Comparison of ENCODE assay signal across 10 cellular contexts in the genomic region with DNA sequence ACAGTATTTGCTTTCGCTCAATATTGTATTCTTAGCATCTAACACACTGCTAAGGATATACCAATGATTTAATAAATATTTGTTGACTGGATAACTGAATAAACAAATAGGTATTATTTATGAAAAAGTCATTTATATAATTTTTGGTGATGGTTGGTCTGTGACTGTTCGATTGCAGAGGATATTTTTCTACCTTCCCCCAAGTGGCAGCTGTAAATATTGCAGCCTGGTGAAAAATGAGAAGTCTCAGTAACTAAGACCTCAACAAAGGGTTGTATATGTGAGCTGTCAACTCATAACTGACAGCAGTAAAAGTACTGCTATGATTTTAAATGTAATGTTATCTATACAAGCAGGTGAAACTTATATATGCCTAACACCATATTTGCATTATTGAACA. TPM values are rescaled to one million over a fixed set of nuclear protein-coding genes. Genes with fewer than 3 reads are reported as not detected.
DNase-seq lines count a peak whose midpoint lies in the region; ATAC-seq and TF ChIP-seq lines count a peak whose summit lies in the region.
"Had no signal": no experiment of that assay in that cellular context is flagged by ENCODE, and none has a peak within 500 bp of the region (broad histone marks: within the 10 kb centered on the region; RNA-seq: fewer than 3 reads in every experiment).

No MANE protein-coding gene starts in this region.

- H3K9me3 ChIP-seq in spleen: no peaks in the 10 kb centered on the region

- H3K27ac ChIP-seq in spleen: no peak overlapping the region

- TF ChIP-seq CTCF in spleen (IDR thresholded peaks at IDR 0.05 in 8 of 11, conservative IDR thresholded peaks at IDR 0.05 in 3 of 11): peak in 6 of 11 experiments; percentile 13 to 36 (median 20)

- H3K27me3 ChIP-seq in spleen (replicated peaks in 1 of 7): peaks cover 0 to under 1% (median 0%) of the 10 kb centered on the region in 7 donors

- ATAC-seq in esophagus mucosa: no peak
- ATAC-seq: CD8-positive, alpha-beta T cell; naive thymus-derived CD4-positive, alpha-beta T cell had no signal

- no peaks in the 10 kb centered on the region for H3K36me3 ChIP-seq in spleen

- DNase-seq in NCI-H82 (lab: John Stamatoyannopoulos, UW): peak; percentile 24
- no peak for DNase-seq in NCI-H82 treated with DMSO at 0.1 percent for 48 hours (lab: John Stamatoyannopoulos, UW; ENCODE audit: unreplicated experiment)
- peak; percentile 0 for DNase-seq in HuH-7.5 (ENCODE audit: low spot score)
- DNase-seq in dermis blood vessel endothelial cell: peak; percentile 6
- DNase-seq in spleen: no peak
- DNase-seq in NCI-H774 (lab: John Stamatoyannopoulos, UW): no peak
- DNase-seq in GOT3 (lab: John Stamatoyannopoulos, UW): no peak
- DNase-seq: CD8-positive, alpha-beta T cell; naive thymus-derived CD4-positive, alpha-beta T cell had no signal

- 51 to 63% (median 51%) methylated on average over 2 of the region's 2 CpGs for WGBS in spleen, 5 donors

- H3K4me3 ChIP-seq in spleen: no peak overlapping the region

- intact Hi-C loops in spleen (cut with DNase I; ENCODE audit: low total_unique reads): no loop called here

- no peaks in the 10 kb centered on the region for H3K4me1 ChIP-seq in spleen

- no peak for TF ChIP-seq POLR2A in spleen (IDR thresholded peaks at IDR 0.05)

RNA-seq across cellular contexts. Expression of a gene that starts 36.0 kb away (rescaled TPM):
- total RNA-seq in dermis blood vessel endothelial cell (not detected in 2 replicates), spleen (not detected), esophagus mucosa (not detected)
- not detected for polyA plus RNA-seq in spleen
- total RNA-seq: CD8-positive, alpha-beta T cell; naive thymus-derived CD4-positive, alpha-beta T cell had no signal
- polyA plus RNA-seq: naive thymus-derived CD4-positive, alpha-beta T cell had no signal

Comparison
In these comparisons a context has a peak if more than half of its experiments do, and no peak if none do; other contexts are left out.
1. DNase-seq: peak in NCI-H82 (single experiment), HuH-7.5 (single experiment) and dermis blood vessel endothelial cell (single experiment); none in NCI-H82 treated with DMSO at 0.1 percent for 48 hours (single experiment), spleen (single experiment), NCI-H774 (single experiment) and GOT3 (single experiment).